In genomic region chr12:57583008-57583831, GRCh38 we compare ENCODE assay signal across 1 cellular context.
TF ChIP-seq lines count a peak whose summit lies in the region.

No MANE protein-coding gene starts in this region.

TF ChIP-seq in K562, 482 proteins besides CTCF, POLR2A, EP300 and RAD21 (continued from another document and continues in another):
- TF ChIP-seq ZNF407 (IDR thresholded peaks at IDR 0.05; ENCODE audit: low read depth) (0 out of 2 replicates have a peak, but pooled peaks have one; percentile 25), CREM (IDR thresholded peaks at IDR 0.05; ENCODE audit: low read depth) (peak; percentile 30; the same call in 1 of the 2 replicates), ESRRA (IDR thresholded peaks at IDR 0.05; ENCODE audit: borderline replicate concordance, low read depth) (peak; percentile 77; the same call in 1 of the 2 replicates), BHLHE40 (IDR thresholded peaks at IDR 0.05; ENCODE audit: low read length) (peak; percentile 52; the same call in 1 of the 2 replicates), HCFC1 (IDR thresholded peaks at IDR 0.05; ENCODE audit: low read depth, low read length) (peak; percentile 32; the same call in 1 of the 2 replicates), CC2D1A (IDR thresholded peaks at IDR 0.05) (peak; percentile 87), POLR2AphosphoS2 (IDR thresholded peaks at IDR 0.05; ENCODE audit: low read length) (no peak), ARID1B (IDR thresholded peaks at IDR 0.05) (0 out of 2 replicates have a peak, but pooled peaks have one; percentile 9), CUX1 (CRISPR knock-in tag; IDR thresholded peaks at IDR 0.05) (no peak), STAG1 (CRISPR knock-in tag; IDR thresholded peaks at IDR 0.05; ENCODE audit: borderline replicate concordance) (peak; percentile 44; the same call in 1 of the 2 replicates), LARP7 (IDR thresholded peaks at IDR 0.05) (no peak), KLF16 (IDR thresholded peaks at IDR 0.05) (peak; percentile 68), TEAD4 (IDR thresholded peaks at IDR 0.05; ENCODE audit: low read length) (peak; percentile 35; the same call in 1 of the 2 replicates), TEAD4 (CRISPR knock-in tag; IDR thresholded peaks at IDR 0.05; ENCODE audit: borderline replicate concordance) (no peak), ZNF436 (CRISPR knock-in tag; IDR thresholded peaks at IDR 0.05) (peak; percentile 5; the same call in 1 of the 2 replicates), RBM17 (IDR thresholded peaks at IDR 0.05; ENCODE audit: borderline replicate concordance, low read depth, low read length) (no peak), ERF (CRISPR knock-in tag; IDR thresholded peaks at IDR 0.05) (no peak), ZNF384 (IDR thresholded peaks at IDR 0.05; ENCODE audit: low read depth, low read length) (0 out of 2 replicates have a peak, but pooled peaks have one; percentile 7), PHF21A (IDR thresholded peaks at IDR 0.05; ENCODE audit: borderline replicate concordance, low read depth) (peak; percentile 88; the same call in 1 of the 2 replicates), GTF2E2 (tag; IDR thresholded peaks at IDR 0.05) (no peak), ZNF277 (CRISPR knock-in tag; IDR thresholded peaks at IDR 0.05; ENCODE audit: borderline replicate concordance) (no peak), RUNX1 (IDR thresholded peaks at IDR 0.05; ENCODE audit: low read depth) (0 out of 2 replicates have a peak, but pooled peaks have one; percentile 13), CBFA2T3 (IDR thresholded peaks at IDR 0.05) (0 out of 2 replicates have a peak, but pooled peaks have one; percentile 3), SRF (CRISPR knock-in tag; IDR thresholded peaks at IDR 0.05) (peak in 1 of 2 experiments; percentile 14; a peak in 1 of 4 replicates), MAFK (IDR thresholded peaks at IDR 0.05; ENCODE audit: low read length) (0 out of 2 replicates have a peak, but pooled peaks have one; percentile 17), XRCC5 (IDR thresholded peaks at IDR 0.05; ENCODE audit: low read depth, low read length) (0 out of 2 replicates have a peak, but pooled peaks have one; percentile 60), ZNF431 (CRISPR knock-in tag; IDR thresholded peaks at IDR 0.05) (no peak), EHMT2 (IDR thresholded peaks at IDR 0.05) (no peak), CBX8 (IDR thresholded peaks at IDR 0.05; ENCODE audit: borderline replicate concordance, extremely low read depth, low read depth, low read length, poor library complexity, severe bottlenecking) (no peak), NELFE (IDR thresholded peaks at IDR 0.05; ENCODE audit: insufficient read depth, insufficient read length) (no peak), IRF2 (CRISPR knock-in tag; IDR thresholded peaks at IDR 0.05) (no peak), COPS2 (conservative IDR thresholded peaks at IDR 0.05) (no peak), SP1 (CRISPR knock-in tag; IDR thresholded peaks at IDR 0.05) (no peak), GATAD2A (IDR thresholded peaks at IDR 0.05) (0 out of 2 replicates have a peak, but pooled peaks have one; percentile 45), DPF2 (IDR thresholded peaks at IDR 0.05) (0 out of 2 replicates have a peak, but pooled peaks have one; percentile 26), ZC3H4 (CRISPR knock-in tag; IDR thresholded peaks at IDR 0.05; ENCODE audit: borderline replicate concordance) (no peak), SMC3 (conservative IDR thresholded peaks at IDR 0.05; ENCODE audit: insufficient read depth, low read depth, low read length) (peak; percentile 92), NR1H2 (CRISPR knock-in tag; IDR thresholded peaks at IDR 0.05) (no peak), ZFP36 (IDR thresholded peaks at IDR 0.05; ENCODE audit: low read depth, low read length, partially characterized antibody) (no peak), MYNN (IDR thresholded peaks at IDR 0.05) (0 out of 2 replicates have a peak, but pooled peaks have one; percentile 62), MYNN (CRISPR knock-in tag; IDR thresholded peaks at IDR 0.05) (no peak), RBM34 (IDR thresholded peaks at IDR 0.05; ENCODE audit: borderline replicate concordance, insufficient read depth, low read length) (no peak), NFIC (IDR thresholded peaks at IDR 0.05) (peak; percentile 16; the same call in 1 of the 2 replicates), ZNF41 (CRISPR knock-in tag; conservative IDR thresholded peaks at IDR 0.05) (no peak)
- TF ChIP-seq, protein P1, sequence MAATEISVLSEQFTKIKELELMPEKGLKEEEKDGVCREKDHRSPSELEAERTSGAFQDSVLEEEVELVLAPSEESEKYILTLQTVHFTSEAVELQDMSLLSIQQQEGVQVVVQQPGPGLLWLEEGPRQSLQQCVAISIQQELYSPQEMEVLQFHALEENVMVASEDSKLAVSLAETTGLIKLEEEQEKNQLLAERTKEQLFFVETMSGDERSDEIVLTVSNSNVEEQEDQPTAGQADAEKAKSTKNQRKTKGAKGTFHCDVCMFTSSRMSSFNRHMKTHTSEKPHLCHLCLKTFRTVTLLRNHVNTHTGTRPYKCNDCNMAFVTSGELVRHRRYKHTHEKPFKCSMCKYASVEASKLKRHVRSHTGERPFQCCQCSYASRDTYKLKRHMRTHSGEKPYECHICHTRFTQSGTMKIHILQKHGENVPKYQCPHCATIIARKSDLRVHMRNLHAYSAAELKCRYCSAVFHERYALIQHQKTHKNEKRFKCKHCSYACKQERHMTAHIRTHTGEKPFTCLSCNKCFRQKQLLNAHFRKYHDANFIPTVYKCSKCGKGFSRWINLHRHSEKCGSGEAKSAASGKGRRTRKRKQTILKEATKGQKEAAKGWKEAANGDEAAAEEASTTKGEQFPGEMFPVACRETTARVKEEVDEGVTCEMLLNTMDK (IDR thresholded peaks at IDR 0.05; ENCODE audit: borderline replicate concordance, insufficient read depth, low read depth, low read length, poor library complexity, severe bottlenecking): peak; percentile 57
